9 cellular contexts compared by ENCODE assay signal in the genomic region with DNA sequence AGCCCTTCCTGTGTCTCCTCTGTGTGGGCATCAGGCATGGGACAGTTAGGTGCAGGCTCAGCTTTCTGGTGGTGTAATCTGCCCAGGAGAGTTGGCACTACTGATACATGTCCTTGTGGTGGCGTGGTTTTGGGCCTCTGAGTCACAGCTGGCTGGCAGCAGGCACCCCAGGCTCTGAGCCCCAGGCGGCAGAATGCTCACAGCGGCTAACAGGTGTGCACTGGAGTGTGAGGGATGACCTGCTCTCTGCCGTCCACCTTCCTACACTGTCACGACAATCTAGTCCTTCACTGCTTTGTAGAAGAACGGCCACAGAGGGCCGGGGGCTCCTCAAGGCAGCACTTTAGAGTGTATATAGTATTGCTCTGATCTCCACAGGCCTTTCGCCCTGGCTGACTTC.
DNase-seq lines count a peak whose midpoint lies in the region; ATAC-seq and TF ChIP-seq lines count a peak whose summit lies in the region.
"Had no signal": no experiment of that assay in that cellular context is flagged by ENCODE, and none has a peak within 500 bp of the region (broad histone marks: within the 10 kb centered on the region; RNA-seq: fewer than 3 reads in every experiment).

No MANE protein-coding gene starts in this region.

- H3K9ac ChIP-seq in DND-41 (ENCODE audit: low read depth, low read length) = 0 out of 2 replicates have a peak overlapping the region, but pooled peaks have one; percentile 5
- H3K9ac ChIP-seq in KMS-11 = no peak overlapping the region
- H3K9ac ChIP-seq in mammary epithelial cell (ENCODE audit: insufficient read depth, low read length) = no peak overlapping the region

- H2AFZ ChIP-seq in DND-41 (ENCODE audit: low read depth, low read length) = no peak overlapping the region
- H2AFZ ChIP-seq in KMS-11 (ENCODE audit: low read depth) = no peak overlapping the region
- H2AFZ ChIP-seq in mammary epithelial cell (ENCODE audit: low read depth, low read length) = no peak overlapping the region

- TF ChIP-seq CTCF in DND-41 (IDR thresholded peaks at IDR 0.05; ENCODE audit: borderline replicate concordance, extremely low read depth, low read length, poor library complexity, severe bottlenecking) = no peak
- TF ChIP-seq CTCF in KMS-11 (conservative IDR thresholded peaks at IDR 0.05; ENCODE audit: low read depth, low read length) = no peak
- TF ChIP-seq CTCF in mammary epithelial cell (conservative IDR thresholded peaks at IDR 0.05 in 1 of 2, IDR thresholded peaks at IDR 0.05 in 1 of 2; ENCODE audit: extremely low read depth in 1 of 2, insufficient read depth in 1 of 2, low read depth in 1 of 2, low read length in 2 of 2) = peak in 1 of 2 donors; percentile 4

- peaks cover 39% of the 10 kb centered on the region for H3K4me1 ChIP-seq in DND-41 (ENCODE audit: insufficient read depth, low read length)
- H3K4me1 ChIP-seq in KMS-11 (ENCODE audit: low read depth, poor library complexity, severe bottlenecking) = peaks cover 22% of the 10 kb centered on the region
- H3K4me1 ChIP-seq in mammary epithelial cell (ENCODE audit: insufficient read depth, low read length) = peaks cover 4% of the 10 kb centered on the region
- H3K4me1 ChIP-seq: pancreas had no signal

- no peak overlapping the region for H3K4me2 ChIP-seq in DND-41 (ENCODE audit: insufficient read depth, low read length)
- H3K4me2 ChIP-seq in KMS-11 = peak overlapping the region; percentile 29; the same call in 1 of the 2 replicates
- no peak overlapping the region for H3K4me2 ChIP-seq in mammary epithelial cell (ENCODE audit: insufficient read depth, low read depth, low read length)

- no peak overlapping the region for H3K4me3 ChIP-seq in DND-41 (ENCODE audit: low read depth in 1 of 2, low read length in 2 of 2)
- no peak overlapping the region for H3K4me3 ChIP-seq in KMS-11 (IDR thresholded peaks at IDR 0.05; ENCODE audit: insufficient read depth, low read depth, low read length)
- no peak overlapping the region for H3K4me3 ChIP-seq in mammary epithelial cell (replicated peaks in 1 of 3; ENCODE audit: insufficient read depth in 1 of 3, low read depth in 2 of 3, low read length in 3 of 3)
- H3K4me3 ChIP-seq: pancreas had no signal

- BruUV-seq in mammary epithelial cell (replicated peaks; lab: Mats Ljungman, UMichigan) = no TSS peak

- 42% methylated on average over 8 of the region's 8 CpGs for whole genome bisulfite sequencing in mammary epithelial cell (ENCODE audit: low coverage, missing lambda C conversion rate)

- intact Hi-C loops in mammary epithelial cell (cut with micrococcal nuclease) = loop anchor here (2.0 kb wide), 1 partner anchor 809 kb away; no protein-coding TSS in a partner anchor

- H3K36me3 ChIP-seq in DND-41 (ENCODE audit: insufficient read depth, low read length) (peaks cover 59% of the 10 kb centered on the region), KMS-11 (ENCODE audit: insufficient read depth) (no peaks in the 10 kb centered on the region), mammary epithelial cell (ENCODE audit: insufficient read depth, low read length) (no peaks in the 10 kb centered on the region)
- H3K36me3 ChIP-seq: brain microvascular endothelial cell, pancreas had no signal

- CTCF ChIA-PET in mammary epithelial cell (lab: Charles Lee; ENCODE audit: low non-redundant PET) = no interaction called here

- H3K79me2 ChIP-seq in DND-41 (ENCODE audit: insufficient read depth, low read length) (no peaks in the 10 kb centered on the region), KMS-11 (ENCODE audit: insufficient read depth, low read depth) (no peaks in the 10 kb centered on the region), mammary epithelial cell (ENCODE audit: insufficient read depth, low read length) (no peaks in the 10 kb centered on the region)

- in situ Hi-C loops in mammary epithelial cell (cut with MboI; ENCODE audit: low sequenced_read_pairs in 2 of 2) = loop anchor here in 1 of 2 donors (25.0 kb wide), 2 partner anchors 607 to 1257 kb away; no protein-coding TSS in a partner anchor

- H3K9me3 ChIP-seq in DND-41 (ENCODE audit: insufficient read depth, low read length, severe bottlenecking) (no peaks in the 10 kb centered on the region), mammary epithelial cell (replicated peaks; ENCODE audit: insufficient read depth, low read length) (no peaks in the 10 kb centered on the region)
- H3K9me3 ChIP-seq: pancreas had no signal

- H3K27me3 ChIP-seq in DND-41 (ENCODE audit: insufficient read depth, low read length, poor library complexity) (no peaks in the 10 kb centered on the region), KMS-11 (ENCODE audit: insufficient read depth, low read depth) (no peaks in the 10 kb centered on the region), mammary epithelial cell (ENCODE audit: insufficient read depth, low read length) (no peaks in the 10 kb centered on the region)
- H3K27me3 ChIP-seq: brain microvascular endothelial cell, pancreas had no signal

- DNase-seq in DND-41 (peak; percentile 51), mammary epithelial cell (peak; percentile 60), retina (peak; percentile 57), NCI-H524 (lab: John Stamatoyannopoulos, UW) (no peak), hippocampal formation (lab: John Stamatoyannopoulos, UW) (no peak)

- dilution Hi-C loops in mammary epithelial cell (cut with HindIII; ENCODE audit: low sequenced_read_pairs) = no loop called here

- ATAC-seq in DND-41 (ENCODE audit: insufficient read depth, low read depth) (peak; percentile 53), HG03378 (IDR thresholded peaks at IDR 0.05; ENCODE audit: unreplicated experiment) (no peak)

- H4K20me1 ChIP-seq in DND-41 (ENCODE audit: insufficient read depth, low read length) (peaks cover 4% of the 10 kb centered on the region), KMS-11 (ENCODE audit: insufficient read depth) (no peaks in the 10 kb centered on the region), mammary epithelial cell (ENCODE audit: insufficient read depth, low read length) (no peaks in the 10 kb centered on the region)

- peak overlapping the region; percentile 65 for H3K27ac ChIP-seq in DND-41 (ENCODE audit: low read length)
- no peak overlapping the region; the same call in 1 of the 2 replicates for H3K27ac ChIP-seq in KMS-11
- H3K27ac ChIP-seq in mammary epithelial cell (ENCODE audit: insufficient read depth, low read depth, low read length) = no peak overlapping the region
- H3K27ac ChIP-seq: brain microvascular endothelial cell, pancreas had no signal

Comparison
In these comparisons a context has a peak if more than half of its experiments do, and no peak if none do; other contexts are left out.
1. DNase-seq: peak in DND-41 (single experiment), mammary epithelial cell (single experiment) and retina (single experiment); none in NCI-H524 (0 of 2) and hippocampal formation (0 of 2).